Comparison of ENCODE assay signal across 14 cellular contexts in genomic region chr12:52367876-52368275, GRCh38. TPM values are rescaled to one million over a fixed set of nuclear protein-coding genes. Genes with fewer than 3 reads are reported as not detected.
DNase-seq lines count a peak whose midpoint lies in the region; ATAC-seq and TF ChIP-seq lines count a peak whose summit lies in the region.
"Had no signal": no experiment of that assay in that cellular context is flagged by ENCODE, and none has a peak within 500 bp of the region (broad histone marks: within the 10 kb centered on the region; RNA-seq: fewer than 3 reads in every experiment).

No MANE protein-coding gene starts in this region.

- H3K9me3 ChIP-seq in thyroid gland = no peaks in the 10 kb centered on the region
- H3K9me3 ChIP-seq: BE2C, Caco-2 had no signal

- H3K27me3 ChIP-seq in thyroid gland = no peaks in the 10 kb centered on the region

- 87 to 89% methylated on average over 6 of the region's 6 CpGs for WGBS in thyroid gland, 2 donors

- no peak overlapping the region for H3K4me3 ChIP-seq in thyroid gland (replicated peaks in 1 of 3)
- H3K4me3 ChIP-seq: GM23338 had no signal

- H3K4me1 ChIP-seq in thyroid gland = peaks cover 17 to 29% of the 10 kb centered on the region in 2 donors
- H3K4me1 ChIP-seq: BE2C, Caco-2 had no signal

- no peak for TF ChIP-seq CTCF in thyroid gland (IDR thresholded peaks at IDR 0.05)

- intact Hi-C loops in thyroid gland (cut with DNase I) = no loop called here

- in situ Hi-C loops in ACHN (cut with HindIII; ENCODE audit: low pct_ligation_motif_present, low pct_unique_long_range_greater_than_20kb, low sequenced_read_pairs) = loop anchor here (25.0 kb wide), 1 partner anchor 619 kb away; no protein-coding TSS in a partner anchor

- no peak overlapping the region for H3K27ac ChIP-seq in thyroid gland

- no peak for TF ChIP-seq POLR2A in thyroid gland (IDR thresholded peaks at IDR 0.05)

- no peaks in the 10 kb centered on the region for H3K36me3 ChIP-seq in thyroid gland
- H3K36me3 ChIP-seq: BE2C had no signal

- DNase-seq in ACHN = peak; percentile 20
- DNase-seq in M059J (ENCODE audit: low read depth) = peak; percentile 24
- peak; percentile 59 for DNase-seq in myocyte (ENCODE audit: low read depth)
- DNase-seq in thyroid gland = peak; percentile 52 to 66
- DNase-seq in stimulated activated CD4-positive, alpha-beta T cell treated with anti-CD3 and anti-CD28 coated beads, Interleukin-2, amount 100 ng/mL, for 24 hours = no peak
- DNase-seq: BE2C; C1 segment of cervical spinal cord; Caco-2; CD4-positive, alpha-beta T cell; HCEC 1CT; IMR-90 had no signal

- no peak for ATAC-seq in GM21786 (IDR thresholded peaks at IDR 0.05; ENCODE audit: unreplicated experiment)

RNA-seq across cellular contexts. Expression of gene KRT85, which starts 0.6 kb away (rescaled TPM):
- total RNA-seq in M059J (2014; rRNA removed; shearing (Covaris generic)) = not detected in 2 replicates
- total RNA-seq in myocyte = not detected in 2 replicates
- not detected for polyA plus RNA-seq in myocyte (2012)
- total RNA-seq in thyroid gland = not detected
- total RNA-seq: A172; Caco-2; CD4-positive, alpha-beta T cell; GM23338; IMR-90 had no signal
- polyA plus RNA-seq: GM23338, IMR-90 had no signal

RNA-seq across cellular contexts. Expression of gene KRT84, which starts 17.6 kb away (rescaled TPM):
- total RNA-seq in M059J (2014; rRNA removed; shearing (Covaris generic)) = not detected in 2 replicates
- total RNA-seq in myocyte (not detected in 2 replicates), thyroid gland (not detected)
- polyA plus RNA-seq in myocyte (2012) = not detected
- total RNA-seq: A172; Caco-2; CD4-positive, alpha-beta T cell; GM23338; IMR-90 had no signal
- polyA plus RNA-seq: GM23338, IMR-90 had no signal

RNA-seq across cellular contexts. Expression of gene KRT82, which starts 38.3 kb away (rescaled TPM):
- not detected in 2 replicates for total RNA-seq in M059J (2014; rRNA removed; shearing (Covaris generic))
- total RNA-seq in myocyte (not detected in 2 replicates), thyroid gland (not detected)
- polyA plus RNA-seq in myocyte (2012) = not detected
- total RNA-seq: A172; Caco-2; CD4-positive, alpha-beta T cell; GM23338; IMR-90 had no signal
- polyA plus RNA-seq: GM23338, IMR-90 had no signal

RNA-seq across cellular contexts. Expression of gene KRT83, which starts 46.7 kb away (rescaled TPM):
- 0.22 TPM in 1 of 2 replicates, not detected in the other for total RNA-seq in M059J (2014; rRNA removed; shearing (Covaris generic))
- total RNA-seq in myocyte (not detected in 2 replicates), thyroid gland (under 1 TPM in 3 of 4 donors, not detected in 1; 0.22 to 0.46 (median 0.40) TPM)
- not detected for polyA plus RNA-seq in myocyte (2012)
- total RNA-seq: Caco-2; CD4-positive, alpha-beta T cell; GM23338; IMR-90 had no signal
- polyA plus RNA-seq: GM23338, IMR-90 had no signal

Comparison
In these comparisons a context has a peak if more than half of its experiments do, and no peak if none do; other contexts are left out.
1. DNase-seq: peak in ACHN (single experiment), M059J (single experiment), myocyte (single experiment) and thyroid gland (2 of 2); none in stimulated activated CD4-positive, alpha-beta T cell treated with anti-CD3 and anti-CD28 coated beads, Interleukin-2, amount 100 ng/mL, for 24 hours (0 of 2).